ENCODE assay signal across 8 cellular contexts in the genomic region with DNA sequence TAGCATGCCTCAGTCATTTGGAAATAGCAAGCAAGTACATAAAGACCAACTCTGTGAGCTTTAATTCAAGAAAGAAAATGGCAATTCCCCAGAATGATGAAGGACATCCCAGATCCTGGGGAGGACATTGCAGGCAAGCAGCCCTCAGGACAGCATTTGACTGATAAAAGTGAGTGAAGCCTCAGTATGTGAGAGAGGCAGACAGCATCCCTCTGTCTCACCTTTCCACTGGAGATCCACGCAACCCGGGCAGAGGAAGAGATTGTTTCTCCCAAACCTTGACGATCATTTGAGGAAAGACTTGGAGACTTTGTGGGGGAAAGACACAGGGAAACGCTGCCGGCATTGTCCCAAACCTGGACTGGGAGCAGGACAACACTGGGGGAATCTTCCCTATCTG.
DNase-seq lines count a peak whose midpoint lies in the region; ATAC-seq, FAIRE-seq and TF ChIP-seq lines count a peak whose summit lies in the region.
"Not testable (repeated sequence)": the region's sequence is repeated elsewhere in the genome, so short reads cannot be mapped to it uniquely, and the experiment has no call there.

No MANE protein-coding gene starts in this region.

- not testable (repeated sequence) for H3K9me2 ChIP-seq in OCI-LY7 (ENCODE audit: insufficient read depth, low read length)

- ATAC-seq in GM12878, result not testable (repeated sequence)

- not testable (repeated sequence) for TF ChIP-seq CTCF in GM12864 (IDR thresholded peaks at IDR 0.05; ENCODE audit: low read depth, low read length, missing control alignments); OCI-LY7 (conservative IDR thresholded peaks at IDR 0.05; ENCODE audit: low read length); GM12878 (IDR thresholded peaks at IDR 0.05 in 2 of 3, conservative IDR thresholded peaks at IDR 0.05 in 1 of 3; ENCODE audit: control insufficient read depth in 2 of 3, extremely low read depth in 1 of 3, insufficient read depth in 1 of 3, low read depth in 3 of 3, low read length in 3 of 3); epithelial cell of esophagus (IDR thresholded peaks at IDR 0.05; ENCODE audit: insufficient read depth, low read depth, low read length, missing control alignments); nephron (IDR thresholded peaks at IDR 0.05; ENCODE audit: unreplicated experiment in 3 of 3); vagina (IDR thresholded peaks at IDR 0.05)

- not testable (repeated sequence) for H2AFZ ChIP-seq in OCI-LY7 (ENCODE audit: low read length)
- H2AFZ ChIP-seq in GM12878 (ENCODE audit: control insufficient read depth, low read depth, low read length), result peak overlapping the region; percentile 82

- H3K4me3 Mint-ChIP-seq in nephron, result peak overlapping the region; percentile 91 to 96 (median 95)

- POLR2A ChIA-PET in OCI-LY7 (lab: Charles Lee), result interaction anchor here (0.6 kb wide), 1 partner anchor 56 kb away, joined by 3 read pairs; no protein-coding TSS in a partner anchor
- POLR2A ChIA-PET in GM12878 (lab: Charles Lee), result not testable (repeated sequence)

- H3K27ac ChIP-seq in OCI-LY7 (ENCODE audit: low read depth, low read length, poor library complexity, severe bottlenecking); vagina: not testable (repeated sequence)
- 0 out of 2 replicates have a peak overlapping the region, but pooled peaks have one; percentile 6 for H3K27ac ChIP-seq in GM12878 (ENCODE audit: control insufficient read depth, insufficient read depth)

- not testable (repeated sequence) for H3K36me3 Mint-ChIP-seq in nephron (ENCODE audit: low read depth)

- not testable (repeated sequence) for TF ChIP-seq POLR2A in GM12878 (IDR thresholded peaks at IDR 0.05; ENCODE audit: low read depth, low read length); vagina (IDR thresholded peaks at IDR 0.05)

- intact Hi-C loops in OCI-LY7 (cut with micrococcal nuclease; ENCODE audit: unreplicated experiment), result loop anchor here (5.0 kb wide), 1 partner anchor 101 kb away; no protein-coding TSS in a partner anchor
- intact Hi-C loops in GM12878 (cut with micrococcal nuclease; ENCODE audit: unreplicated experiment), result loop anchor here (1.0 to 2.0 kb wide), 3 partner anchors 45 to 274 kb away; a partner anchor contains a TSS
- intact Hi-C loops in vagina (cut with DNase I), result not testable (repeated sequence)

- RAD21 ChIA-PET in GM12878 (lab: Charles Lee; ENCODE audit: unreplicated experiment), result interaction anchor here (0.6 to 1.5 kb wide), 4 partner anchors 16 to 241 kb away, joined by 3 to 6 read pairs (median 4); no protein-coding TSS in a partner anchor

- H3K9me3 ChIP-seq in OCI-LY7 (ENCODE audit: low read length); GM12878 (replicated peaks; ENCODE audit: control insufficient read depth, insufficient read depth, low read length); vagina: not testable (repeated sequence)

- H3K4me1 ChIP-seq in OCI-LY7 (ENCODE audit: insufficient read depth, low read length, poor library complexity, severe bottlenecking); GM12878 (ENCODE audit: control insufficient read depth, insufficient read depth, low read length); vagina: not testable (repeated sequence)

- H3K4me1 Mint-ChIP-seq in nephron, result not testable (repeated sequence)

- DNase-seq in GM12864 (ENCODE audit: low read depth); OCI-LY7 (ENCODE audit: low spot score); GM12878 (ENCODE audit: low read depth, low spot score); epithelial cell of esophagus (ENCODE audit: low read depth); skeletal muscle cell (ENCODE audit: low read depth); vagina (ENCODE audit: extremely low spot score in 2 of 2): not testable (repeated sequence)

- not testable (repeated sequence) for H4K20me1 ChIP-seq in OCI-LY7 (ENCODE audit: insufficient read depth, low read length); GM12878 (ENCODE audit: control insufficient read depth, insufficient read depth)

- H3K9me3 Mint-ChIP-seq in nephron, result not testable (repeated sequence)

- SMC1A ChIA-PET in GM12878 (lab: Charles Lee; ENCODE audit: uncharacterized antibody, unreplicated experiment), result interaction anchor here (1.5 to 2.0 kb wide), 3 partner anchors 110 to 275 kb away, joined by 5 to 14 read pairs (median 7); no protein-coding TSS in a partner anchor

- H3K27ac Mint-ChIP-seq in nephron, result peak overlapping the region; percentile 67 to 85 (median 83)

- in situ Hi-C loops in GM12878 (cut with MboI), result not testable (repeated sequence)

- not testable (repeated sequence) for H3K27me3 ChIP-seq in GM12878 (replicated peaks in 1 of 2; ENCODE audit: control insufficient read depth in 2 of 2, insufficient read depth in 2 of 2, low read length in 1 of 2); vagina

- not testable (repeated sequence) for H3K79me2 ChIP-seq in OCI-LY7 (ENCODE audit: insufficient read depth, low read depth, low read length); GM12878 (ENCODE audit: control insufficient read depth, insufficient read depth, low read length)

- H3K4me2 ChIP-seq in OCI-LY7 (ENCODE audit: low read length) (peak overlapping the region; percentile 23; the same call in 1 of the 2 replicates), GM12878 (ENCODE audit: control insufficient read depth, insufficient read depth) (peak overlapping the region; percentile 64)

- H3K4me3 ChIP-seq in GM12864 (ENCODE audit: low read depth, low read length) (peak overlapping the region; percentile 25; the same call in 1 of the 2 replicates), GM12878 (peak overlapping the region; percentile 47; the same call in 1 of the 2 replicates), epithelial cell of esophagus (ENCODE audit: low read length) (peak overlapping the region; percentile 53), iPS-11a (ENCODE audit: low read depth, low read length) (peak overlapping the region; percentile 51), skeletal muscle cell (ENCODE audit: low read depth, low read length) (peak overlapping the region; percentile 46), vagina (peak overlapping the region; percentile 30 to 35)
- H3K4me3 ChIP-seq in OCI-LY7 (ENCODE audit: low read depth, low read length, poor library complexity, severe bottlenecking), result not testable (repeated sequence)

- H3K36me3 ChIP-seq in OCI-LY7 (ENCODE audit: insufficient read depth, low read length); GM12878 (ENCODE audit: control insufficient read depth in 2 of 2, insufficient read depth in 2 of 2, low read length in 1 of 2); vagina: not testable (repeated sequence)

- H3K27me3 Mint-ChIP-seq in nephron (ENCODE audit: low read depth), result not testable (repeated sequence)

- not testable (repeated sequence) for BruUV-seq in OCI-LY7 (replicated peaks; lab: Mats Ljungman, UMichigan); GM12878 (replicated peaks; lab: Mats Ljungman, UMichigan)

- 0% methylated on average over 3 of the region's 5 CpGs for WGBS in GM12878 (ENCODE audit: insufficient coverage, insufficient replicate concordance, low lambda C conversion rate, missing lambda C conversion rate)

- not testable (repeated sequence) for TF ChIP-seq RAD21 in GM12878 (IDR thresholded peaks at IDR 0.05; ENCODE audit: insufficient read depth, low read depth, low read length)

- not testable (repeated sequence) for FAIRE-seq in GM12878 (lab: Jason Lieb, UNC)

- CTCF ChIA-PET in OCI-LY7 (lab: Charles Lee; ENCODE audit: unreplicated experiment), result not testable (repeated sequence)
- CTCF ChIA-PET in GM12878 (lab: Yijun Ruan, JAX), result interaction anchor here (0.7 to 2.6 kb wide), 14 partner anchors 27 to 388 kb away, joined by 3 to 16 read pairs (median 4); no protein-coding TSS in a partner anchor

- not testable (repeated sequence) for TF ChIP-seq EP300 in GM12878 (IDR thresholded peaks at IDR 0.05; ENCODE audit: borderline replicate concordance in 1 of 2, control insufficient read depth in 1 of 2, low read depth in 2 of 2, low read length in 2 of 2)

- H3K9ac ChIP-seq in GM12878 (ENCODE audit: control insufficient read depth, insufficient read depth, low read length), result not testable (repeated sequence)
